ENCODE assay signal across 1 cellular context in genomic region chr2:178517496-178517895, GRCh38.
TF ChIP-seq lines count a peak whose summit lies in the region.

No MANE protein-coding gene starts in this region.

TF ChIP-seq in HepG2, 621 proteins besides CTCF, POLR2A, EP300 and RAD21 (continued from another document):
- TF ChIP-seq ZNF615 (CRISPR knock-in tag; IDR thresholded peaks at IDR 0.05; ENCODE audit: borderline replicate concordance) (no peak), MAFK (conservative IDR thresholded peaks at IDR 0.05 in 1 of 2, IDR thresholded peaks at IDR 0.05 in 1 of 2; ENCODE audit: low read length in 2 of 2) (peak; percentile 26 to 30; a peak in 2 of 4 replicates), MIXL1 (CRISPR knock-in tag; IDR thresholded peaks at IDR 0.05) (no peak), ZIK1 (CRISPR knock-in tag; IDR thresholded peaks at IDR 0.05; ENCODE audit: borderline replicate concordance, low read depth) (no peak), JUNB (CRISPR knock-in tag; IDR thresholded peaks at IDR 0.05; ENCODE audit: borderline replicate concordance) (no peak), POGZ (CRISPR knock-in tag; IDR thresholded peaks at IDR 0.05) (no peak), ZNF101 (CRISPR knock-in tag; IDR thresholded peaks at IDR 0.05; ENCODE audit: borderline replicate concordance, low read depth) (no peak)
